In the genomic region with DNA sequence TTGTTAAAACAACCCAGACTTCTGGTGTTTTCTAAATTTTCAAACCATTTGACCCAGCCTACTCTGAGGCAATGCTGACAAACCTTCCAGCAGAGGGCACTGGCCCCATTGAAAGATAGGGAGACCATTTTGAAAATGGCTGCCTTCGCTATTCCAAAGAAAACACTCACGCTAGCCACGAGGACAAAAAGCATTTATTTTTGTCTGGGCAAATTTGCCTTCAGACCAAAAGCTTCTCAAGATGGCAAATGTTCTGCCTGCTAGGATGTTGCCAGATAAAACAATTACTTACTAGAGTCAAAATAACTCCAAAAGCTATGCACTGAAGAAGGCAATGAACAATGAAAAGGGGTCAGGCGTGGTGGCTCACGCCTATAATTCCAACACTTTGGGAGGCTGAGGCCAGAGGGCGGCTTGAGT, we compare ENCODE assay signal across 11 cellular contexts.
A peak's percentile ranks its signal among the peaks of the same experiment; 100 is the strongest.
DNase-seq lines count a peak whose midpoint lies in the region; ATAC-seq and TF ChIP-seq lines count a peak whose summit lies in the region.
"Had no signal": no experiment of that assay in that cellular context is flagged by ENCODE, and none has a peak within 500 bp of the region (broad histone marks: within the 10 kb centered on the region; RNA-seq: fewer than 3 reads in every experiment).

No MANE protein-coding gene starts in this region.

- H2AFZ ChIP-seq in OCI-LY7 (ENCODE audit: low read length), result peak overlapping the region; percentile 75

- POLR2A ChIA-PET in OCI-LY7 (lab: Charles Lee), result interaction anchor here (0.6 to 0.9 kb wide), 2 partner anchors 10 to 128 kb away, joined by 3 to 9 read pairs; no protein-coding TSS in a partner anchor

- 54 to 56% methylated on average over 6 of the region's 6 CpGs for WGBS in testis, 2 donors

- no peak overlapping the region for H3K4me3 ChIP-seq in OCI-LY7 (ENCODE audit: low read depth, low read length, poor library complexity, severe bottlenecking)
- H3K4me3 ChIP-seq in fibroblast of the aortic adventitia (ENCODE audit: low read depth, low read length), result no peak overlapping the region
- H3K4me3 ChIP-seq in testis, result no peak overlapping the region
- H3K4me3 ChIP-seq in uterus, result no peak overlapping the region
- H3K4me3 ChIP-seq: BLaER1 treated with 17β-estradiol and CSF1 and Interleukin-3, amounts not matched to agents 10 nM and 100 nM; body of pancreas; SJSA1 had no signal

- H3K27ac ChIP-seq in OCI-LY7 (ENCODE audit: low read depth, low read length, poor library complexity, severe bottlenecking) (no peak overlapping the region), testis (no peak overlapping the region), uterus (no peak overlapping the region)
- H3K27ac ChIP-seq: BLaER1 treated with 17β-estradiol and CSF1 and Interleukin-3, amounts not matched to agents 10 nM and 100 nM; body of pancreas; SJSA1 had no signal

- H3K4me2 ChIP-seq in OCI-LY7 (ENCODE audit: low read length), result no peak overlapping the region
- H3K4me2 ChIP-seq: BLaER1 treated with 17β-estradiol and CSF1 and Interleukin-3, amounts not matched to agents 10 nM and 100 nM had no signal

- BruUV-seq in OCI-LY7 (replicated peaks; lab: Mats Ljungman, UMichigan), result no TSS peak

- TF ChIP-seq POLR2A in testis (IDR thresholded peaks at IDR 0.05), result no peak
- TF ChIP-seq POLR2A in uterus (IDR thresholded peaks at IDR 0.05), result no peak

- H4K20me1 ChIP-seq in OCI-LY7 (ENCODE audit: insufficient read depth, low read length), result no peaks in the 10 kb centered on the region
- H4K20me1 ChIP-seq: BLaER1 treated with 17β-estradiol and CSF1 and Interleukin-3, amounts not matched to agents 10 nM and 100 nM had no signal

- peak; percentile 36 for DNase-seq in NCI-H748 (lab: John Stamatoyannopoulos, UW; ENCODE audit: unreplicated experiment)
- DNase-seq in NCI-H748 treated with DMSO at 0.1 percent for 48 hours (lab: John Stamatoyannopoulos, UW), result no peak
- peak; percentile 29 for DNase-seq in OCI-LY7 (ENCODE audit: low spot score)
- peak; percentile 57 for DNase-seq in fibroblast of the aortic adventitia (ENCODE audit: low read depth)
- DNase-seq in testis, result peak; percentile 73
- no peak for DNase-seq in ureter (ENCODE audit: low spot score)
- no peak for DNase-seq in uterus
- DNase-seq: body of pancreas had no signal

- no peak for ATAC-seq in GM19395 (IDR thresholded peaks at IDR 0.05; ENCODE audit: unreplicated experiment)
- ATAC-seq: body of pancreas had no signal

- no peaks in the 10 kb centered on the region for H3K79me2 ChIP-seq in OCI-LY7 (ENCODE audit: insufficient read depth, low read depth, low read length)

- no peaks in the 10 kb centered on the region for H3K9me2 ChIP-seq in OCI-LY7 (ENCODE audit: insufficient read depth, low read length)

- intact Hi-C loops in OCI-LY7 (cut with micrococcal nuclease; ENCODE audit: unreplicated experiment) (loop anchor here (1.0 to 10.0 kb wide), 2 partner anchors 295 to 321 kb away; no protein-coding TSS in a partner anchor), testis (cut with DNase I; ENCODE audit: low total_unique reads) (no loop called here), uterus (cut with DNase I; ENCODE audit: low total_unique reads) (no loop called here)

- H3K36me3 ChIP-seq in OCI-LY7 (ENCODE audit: insufficient read depth, low read length) (no peaks in the 10 kb centered on the region), testis (ENCODE audit: low read depth, missing control alignments) (no peaks in the 10 kb centered on the region), uterus (no peaks in the 10 kb centered on the region)
- H3K36me3 ChIP-seq: BLaER1 treated with 17β-estradiol and CSF1 and Interleukin-3, amounts not matched to agents 10 nM and 100 nM; SJSA1 had no signal

- TF ChIP-seq CTCF in OCI-LY7 (conservative IDR thresholded peaks at IDR 0.05; ENCODE audit: low read length) (peak; percentile 79), fibroblast of the aortic adventitia (IDR thresholded peaks at IDR 0.05; ENCODE audit: insufficient read depth, low read length) (peak; percentile 58), testis (IDR thresholded peaks at IDR 0.05) (peak in 1 of 3 experiments; percentile 44), uterus (IDR thresholded peaks at IDR 0.05) (no peak)

- H3K4me1 ChIP-seq in OCI-LY7 (ENCODE audit: insufficient read depth, low read length, poor library complexity, severe bottlenecking), result no peaks in the 10 kb centered on the region
- no peaks in the 10 kb centered on the region for H3K4me1 ChIP-seq in testis
- H3K4me1 ChIP-seq in uterus, result no peaks in the 10 kb centered on the region
- H3K4me1 ChIP-seq: SJSA1 had no signal

- H3K27me3 ChIP-seq in testis (no peaks in the 10 kb centered on the region), uterus (no peaks in the 10 kb centered on the region)
- H3K27me3 ChIP-seq: BLaER1 treated with 17β-estradiol and CSF1 and Interleukin-3, amounts not matched to agents 10 nM and 100 nM had no signal

- H3K9me3 ChIP-seq in OCI-LY7 (ENCODE audit: low read length), result no peaks in the 10 kb centered on the region
- H3K9me3 ChIP-seq in testis, result no peaks in the 10 kb centered on the region
- H3K9me3 ChIP-seq in uterus, result no peaks in the 10 kb centered on the region
- H3K9me3 ChIP-seq: BLaER1 treated with 17β-estradiol and CSF1 and Interleukin-3, amounts not matched to agents 10 nM and 100 nM; body of pancreas; SJSA1 had no signal

- CTCF ChIA-PET in OCI-LY7 (lab: Charles Lee; ENCODE audit: unreplicated experiment), result no interaction called here

Comparison
In these comparisons a context has a peak if more than half of its experiments do, and no peak if none do; other contexts are left out.
1. DNase-seq: peak in NCI-H748 (single experiment), OCI-LY7 (single experiment), fibroblast of the aortic adventitia (single experiment) and testis (single experiment); none in NCI-H748 treated with DMSO at 0.1 percent for 48 hours (single experiment), ureter (single experiment) and uterus (0 of 2).
2. CTCF ChIP-seq: peak in OCI-LY7 (single experiment) and fibroblast of the aortic adventitia (single experiment); none in uterus (0 of 4).